ENCODE assay signal across 28 cellular contexts in genomic region chr5:164350236-164350635, GRCh38.
"Had no signal": no experiment of that assay in that cellular context is flagged by ENCODE, and none has a peak within 500 bp of the region (broad histone marks: within the 10 kb centered on the region; RNA-seq: fewer than 3 reads in every experiment).

No MANE protein-coding gene starts in this region.

- H3K36me3 ChIP-seq: left ventricle myocardium inferior, pancreas, right atrium auricular region, right lobe of liver, thyroid gland, transverse colon, upper lobe of left lung, vagina had no signal

- H3K4me1 Mint-ChIP-seq: natural killer cell; stimulated activated memory B cell treated with anti-CD40 and anti-IgM and Interleukin-4, amounts not matched to agents 10 μg/mL and 1 μg/mL and 100 μg/mL, for 72 hours; stimulated activated naive CD8-positive, alpha-beta T cell treated with anti-CD3 and anti-CD28 coated beads, Interleukin-15, amount 100 ng/mL, for 72 hours had no signal

- H3K27ac ChIP-seq: left ventricle myocardium inferior, pancreas, psoas muscle, right atrium auricular region, right lobe of liver, testis, thyroid gland, transverse colon, upper lobe of left lung, vagina had no signal

- H3K4me3 Mint-ChIP-seq: mesothelial cell of epicardium; naive B cell; natural killer cell; neural crest cell; stimulated activated memory B cell treated with anti-CD40 and anti-IgM and Interleukin-4, amounts not matched to agents 10 μg/mL and 1 μg/mL and 100 μg/mL, for 72 hours; stimulated activated naive CD8-positive, alpha-beta T cell treated with anti-CD3 and anti-CD28 coated beads, Interleukin-15, amount 100 ng/mL, for 72 hours had no signal

- ATAC-seq: natural killer cell; pancreas; psoas muscle; right lobe of liver; stimulated activated memory B cell treated with anti-CD40 and anti-IgM and Interleukin-4, amounts not matched to agents 10 μg/mL and 1 μg/mL and 100 μg/mL, for 72 hours; stimulated activated naive CD8-positive, alpha-beta T cell treated with anti-CD3 and anti-CD28 coated beads, Interleukin-15, amount 100 ng/mL, for 72 hours had no signal

- H3K9me3 ChIP-seq: left ventricle myocardium inferior, pancreas, psoas muscle, right atrium auricular region, right lobe of liver, testis, thyroid gland, transverse colon, upper lobe of left lung, vagina had no signal

- H3K27ac Mint-ChIP-seq: mesothelial cell of epicardium; naive B cell; natural killer cell; stimulated activated memory B cell treated with anti-CD40 and anti-IgM and Interleukin-4, amounts not matched to agents 10 μg/mL and 1 μg/mL and 100 μg/mL, for 72 hours; stimulated activated naive CD8-positive, alpha-beta T cell treated with anti-CD3 and anti-CD28 coated beads, Interleukin-15, amount 100 ng/mL, for 72 hours had no signal

- H3K4me1 ChIP-seq: pancreas, psoas muscle, right atrium auricular region, right lobe of liver, testis, thyroid gland, upper lobe of left lung, vagina had no signal

- H3K9me3 Mint-ChIP-seq: mesothelial cell of epicardium; neural crest cell; stimulated activated memory B cell treated with anti-CD40 and anti-IgM and Interleukin-4, amounts not matched to agents 10 μg/mL and 1 μg/mL and 100 μg/mL, for 72 hours had no signal

- H3K27me3 ChIP-seq: pancreas, right atrium auricular region, right lobe of liver, testis, thyroid gland, transverse colon, upper lobe of left lung, vagina had no signal

- H3K27me3 Mint-ChIP-seq: naive B cell; stimulated activated naive CD8-positive, alpha-beta T cell treated with anti-CD3 and anti-CD28 coated beads, Interleukin-15, amount 100 ng/mL, for 72 hours had no signal

- H3K36me3 Mint-ChIP-seq: mesothelial cell of epicardium; naive B cell; natural killer cell; stimulated activated memory B cell treated with anti-CD40 and anti-IgM and Interleukin-4, amounts not matched to agents 10 μg/mL and 1 μg/mL and 100 μg/mL, for 72 hours had no signal

- H3K4me3 ChIP-seq: left ventricle myocardium inferior, lung, pancreas, psoas muscle, right atrium auricular region, right lobe of liver, smooth muscle cell, testis, thyroid gland, transverse colon, upper lobe of left lung, vagina had no signal

- DNase-seq: hypothalamus; islet precursor cell; left ventricle myocardium inferior; mesendoderm; naive B cell; natural killer cell; nucleus accumbens; pancreas; posterior cingulate gyrus; psoas muscle; right lobe of liver; stimulated activated CD4-positive, alpha-beta T cell treated with anti-CD3 and anti-CD28 coated beads, Interleukin-1b, Interleukin-23, amount 100 ng/mL, for 48 hours; stimulated activated CD4-positive, alpha-beta T cell treated with anti-CD3 and anti-CD28 coated beads, Interleukin-2, amount 100 ng/mL, for 48 hours; stimulated activated CD4-positive, alpha-beta T cell treated with anti-CD3 and anti-CD28 coated beads, Interleukin-4, amount 100 ng/mL, for 4 hours; stimulated activated CD8-positive, alpha-beta memory T cell treated with anti-CD3 and anti-CD28 coated beads, Interleukin-4, amount 100 ng/mL, for 48 hours; stimulated activated naive CD4-positive, alpha-beta T cell treated with Interleukin-2 at 50 U/mL for 16 hours; stimulated activated naive CD8-positive, alpha-beta T cell treated with anti-CD3 and anti-CD28 coated beads, Interleukin-15, amount 100 ng/mL, for 72 hours; testis; thyroid gland; transverse colon; upper lobe of left lung had no signal
